ENCODE assay signal across 8 cellular contexts in genomic region chrX:100731441-100732281, GRCh38. TPM values are rescaled to one million over a fixed set of nuclear protein-coding genes. Genes with fewer than 3 reads are reported as not detected.
DNase-seq lines count a peak whose midpoint lies in the region; ATAC-seq, FAIRE-seq and TF ChIP-seq lines count a peak whose summit lies in the region.

Gene SYTL4 (minus strand): TSS chrX:100732121. CDS start chrX:100702037, 30,084 bp downstream.

- peak within 1 kb of the TSS; percentile 58 for H3K4me2 ChIP-seq in keratinocyte (ENCODE audit: control insufficient read depth, extremely low read depth, insufficient read depth, low read depth, low read length)

- H3K4me1 ChIP-seq in body of pancreas (peaks cover 20% of the 10 kb centered on the region), keratinocyte (ENCODE audit: control insufficient read depth, extremely low read depth, insufficient read depth, low read length) (no peaks in the 10 kb centered on the region)

- peak within 1 kb of the TSS; percentile 16 for H2AFZ ChIP-seq in keratinocyte (ENCODE audit: control insufficient read depth, low read length)

- no peak within 1 kb of the TSS for H3K9ac ChIP-seq in keratinocyte (ENCODE audit: control insufficient read depth, extremely low read depth, insufficient read depth, low read length)

- TF ChIP-seq POLR2A in body of pancreas (IDR thresholded peaks at IDR 0.05), result peak in 2 of 3 donors; percentile 28 to 36

- H3K27ac ChIP-seq in body of pancreas, result peak within 1 kb of the TSS in 3 of 4 donors; percentile 56 to 73 (median 68)
- H3K27ac ChIP-seq in keratinocyte (ENCODE audit: control insufficient read depth, insufficient read depth, low read length), result no peak within 1 kb of the TSS

- WGBS in body of pancreas, 2 donors, result 0 to 1% methylated on average over 13 to 34 of the region's 60 CpGs

- no peaks in the 10 kb centered on the region for H3K27me3 ChIP-seq in body of pancreas
- peaks cover 11% of the 10 kb centered on the region for H3K27me3 ChIP-seq in keratinocyte (ENCODE audit: control insufficient read depth, extremely low read depth, insufficient read depth, low read length)

- H3K36me3 Mint-ChIP-seq in activated naive CD8-positive, alpha-beta T cell, result no peaks in the 10 kb centered on the region
- H3K36me3 Mint-ChIP-seq in activated naive CD8-positive, alpha-beta T cell treated with anti-CD3 and anti-CD28 coated beads, Interleukin-2, amount 50 U/mL, for 24 hours (ENCODE audit: low read depth), result no peaks in the 10 kb centered on the region
- no peaks in the 10 kb centered on the region for H3K36me3 Mint-ChIP-seq in stimulated activated memory B cell treated with anti-CD40 and anti-IgM and Interleukin-4, amounts not matched to agents 10 μg/mL and 1 μg/mL and 100 μg/mL, for 72 hours

- peaks cover 4% of the 10 kb centered on the region for H3K4me1 Mint-ChIP-seq in activated naive CD8-positive, alpha-beta T cell (ENCODE audit: low read depth)
- H3K4me1 Mint-ChIP-seq in activated naive CD8-positive, alpha-beta T cell treated with anti-CD3 and anti-CD28 coated beads, Interleukin-2, amount 50 U/mL, for 24 hours, result no peaks in the 10 kb centered on the region
- no peaks in the 10 kb centered on the region for H3K4me1 Mint-ChIP-seq in stimulated activated memory B cell treated with anti-CD40 and anti-IgM and Interleukin-4, amounts not matched to agents 10 μg/mL and 1 μg/mL and 100 μg/mL, for 72 hours

- peak within 1 kb of the TSS; percentile 40 for H3K4me3 Mint-ChIP-seq in activated naive CD8-positive, alpha-beta T cell
- no peak within 1 kb of the TSS for H3K4me3 Mint-ChIP-seq in activated naive CD8-positive, alpha-beta T cell treated with anti-CD3 and anti-CD28 coated beads, Interleukin-2, amount 50 U/mL, for 24 hours
- H3K4me3 Mint-ChIP-seq in stimulated activated memory B cell treated with anti-CD40 and anti-IgM and Interleukin-4, amounts not matched to agents 10 μg/mL and 1 μg/mL and 100 μg/mL, for 72 hours, result peak within 1 kb of the TSS; percentile 36

- no peak within 1 kb of the TSS for H3K27ac Mint-ChIP-seq in activated naive CD8-positive, alpha-beta T cell
- no peak within 1 kb of the TSS for H3K27ac Mint-ChIP-seq in activated naive CD8-positive, alpha-beta T cell treated with anti-CD3 and anti-CD28 coated beads, Interleukin-2, amount 50 U/mL, for 24 hours
- no peak within 1 kb of the TSS for H3K27ac Mint-ChIP-seq in stimulated activated memory B cell treated with anti-CD40 and anti-IgM and Interleukin-4, amounts not matched to agents 10 μg/mL and 1 μg/mL and 100 μg/mL, for 72 hours

- ATAC-seq in activated naive CD8-positive, alpha-beta T cell treated with anti-CD3 and anti-CD28 coated beads, Interleukin-2, amount 50 U/mL, for 24 hours, result no peak
- peak; percentile 77 for ATAC-seq in body of pancreas
- no peak for ATAC-seq in stimulated activated memory B cell treated with anti-CD40 and anti-IgM and Interleukin-4, amounts not matched to agents 10 μg/mL and 1 μg/mL and 100 μg/mL, for 72 hours
- ATAC-seq in GM21619 (IDR thresholded peaks at IDR 0.05; ENCODE audit: unreplicated experiment), result no peak
- ATAC-seq in HG03108 (IDR thresholded peaks at IDR 0.05; ENCODE audit: unreplicated experiment), result no peak

- dilution Hi-C loops in keratinocyte (cut with MboI; ENCODE audit: extremely low pct_ligation_motif_present, low sequenced_read_pairs), result no loop called here

- H3K9me1 ChIP-seq in keratinocyte (ENCODE audit: control insufficient read depth, extremely low read depth, insufficient read depth, low read length), result no peaks in the 10 kb centered on the region

- intact Hi-C loops in body of pancreas (cut with DNase I), result no loop called here

- peaks cover 26% of the 10 kb centered on the region for H3K27me3 Mint-ChIP-seq in activated naive CD8-positive, alpha-beta T cell
- H3K27me3 Mint-ChIP-seq in activated naive CD8-positive, alpha-beta T cell treated with anti-CD3 and anti-CD28 coated beads, Interleukin-2, amount 50 U/mL, for 24 hours, result peaks cover 55% of the 10 kb centered on the region
- peaks cover 44% of the 10 kb centered on the region for H3K27me3 Mint-ChIP-seq in stimulated activated memory B cell treated with anti-CD40 and anti-IgM and Interleukin-4, amounts not matched to agents 10 μg/mL and 1 μg/mL and 100 μg/mL, for 72 hours

- H3K36me3 ChIP-seq in body of pancreas (replicated peaks in 1 of 2; ENCODE audit: insufficient read depth in 1 of 2, low read depth in 2 of 2) (no peaks in the 10 kb centered on the region), keratinocyte (ENCODE audit: control insufficient read depth in 2 of 2, extremely low read depth in 1 of 2, insufficient read depth in 2 of 2, low read length in 2 of 2) (no peaks in the 10 kb centered on the region)

- no peaks in the 10 kb centered on the region for H3K79me2 ChIP-seq in keratinocyte (ENCODE audit: control insufficient read depth, insufficient read depth, low read length)

- H3K9me3 Mint-ChIP-seq in activated naive CD8-positive, alpha-beta T cell (ENCODE audit: low read depth), result no peaks in the 10 kb centered on the region
- H3K9me3 Mint-ChIP-seq in activated naive CD8-positive, alpha-beta T cell treated with anti-CD3 and anti-CD28 coated beads, Interleukin-2, amount 50 U/mL, for 24 hours, result no peaks in the 10 kb centered on the region
- H3K9me3 Mint-ChIP-seq in stimulated activated memory B cell treated with anti-CD40 and anti-IgM and Interleukin-4, amounts not matched to agents 10 μg/mL and 1 μg/mL and 100 μg/mL, for 72 hours, result peaks cover 5% of the 10 kb centered on the region

- DNase-seq in activated naive CD8-positive, alpha-beta T cell treated with anti-CD3 and anti-CD28 coated beads, Interleukin-2, amount 50 U/mL, for 24 hours, result no peak
- peak; percentile 7 to 57 (median 42) for DNase-seq in body of pancreas
- no peak for DNase-seq in keratinocyte (ENCODE audit: low read depth, low spot score)
- no peak for DNase-seq in COLO668 (lab: John Stamatoyannopoulos, UW; ENCODE audit: unreplicated experiment)

- TF ChIP-seq CTCF in body of pancreas (IDR thresholded peaks at IDR 0.05), result no peak
- TF ChIP-seq CTCF in keratinocyte (optimal IDR thresholded peaks at IDR 0.05 in 1 of 3, IDR thresholded peaks at IDR 0.05 in 1 of 3, conservative IDR thresholded peaks at IDR 0.05 in 1 of 3; ENCODE audit: extremely low read depth in 1 of 3, insufficient read depth in 2 of 3, low read length in 3 of 3), result no peak

- H4K20me1 ChIP-seq in keratinocyte (ENCODE audit: control insufficient read depth, extremely low read depth, insufficient read depth, low read length), result no peaks in the 10 kb centered on the region

- FAIRE-seq in keratinocyte (lab: Jason Lieb, UNC), result no peak

- H3K4me3 ChIP-seq in body of pancreas (peak within 1 kb of the TSS; percentile 23 to 56), keratinocyte (ENCODE audit: control insufficient read depth in 2 of 3, extremely low read depth in 1 of 3, insufficient read depth in 2 of 3, low read depth in 1 of 3, low read length in 3 of 3) (peak within 1 kb of the TSS; percentile 35 to 56 (median 42))

- no peaks in the 10 kb centered on the region for H3K9me3 ChIP-seq in body of pancreas
- no peaks in the 10 kb centered on the region for H3K9me3 ChIP-seq in keratinocyte (ENCODE audit: control insufficient read depth, low read depth, low read length)

RNA-seq across cellular contexts. Expression of gene SYTL4, which starts in this region (rescaled TPM):
- 10 to 100 TPM; 19.1 to 21.3 TPM for total RNA-seq in body of pancreas
- polyA plus RNA-seq in keratinocyte, result 0.40 to 1.2 TPM (median 0.87 TPM) in 3 replicates
- 0.40 TPM for polyA plus RNA-seq in keratinocyte (2011; ENCODE audit: low read depth)
- polyA plus RNA-seq in keratinocyte (2011; cell fraction: cytosol; rRNA removed), result 0.43 and 1.1 TPM in 2 replicates
- polyA plus RNA-seq in keratinocyte (2011; cell fraction: nucleus; rRNA removed), result 2.6 and 2.7 TPM in 2 replicates
- polyA plus RNA-seq in keratinocyte (2012; ENCODE audit: low replicate concordance), result 0.59 and 2.1 TPM in 2 replicates
- polyA minus RNA-seq in keratinocyte, result 0.20 to 1.1 TPM (median 0.29 TPM) in 3 replicates
- polyA minus RNA-seq in keratinocyte (2011; cell fraction: cytosol; rRNA and poly(A)+ RNA removed), result not detected
- 0.63 and 1.0 TPM in 2 replicates for polyA minus RNA-seq in keratinocyte (2011; cell fraction: nucleus; rRNA and poly(A)+ RNA removed)

Comparison
In these comparisons a context has a peak if more than half of its experiments do, and no peak if none do; other contexts are left out.
1. DNase-seq: peak in body of pancreas (4 of 4); none in activated naive CD8-positive, alpha-beta T cell treated with anti-CD3 and anti-CD28 coated beads, Interleukin-2, amount 50 U/mL, for 24 hours (single experiment), keratinocyte (single experiment) and COLO668 (single experiment).